1 cellular context compared by ENCODE assay signal in genomic region chr2:173028671-173029070, GRCh38.
TF ChIP-seq lines count a peak whose summit lies in the region.

No MANE protein-coding gene starts in this region.

TF ChIP-seq in HepG2, 621 proteins besides CTCF, POLR2A, EP300 and RAD21 (continued from another document):
- TF ChIP-seq ZNF142 (CRISPR knock-in tag; IDR thresholded peaks at IDR 0.05): no peak
TF ChIP-seq in HepG2: peak in this region for 0.
